23 cellular contexts compared by ENCODE assay signal in the genomic region with DNA sequence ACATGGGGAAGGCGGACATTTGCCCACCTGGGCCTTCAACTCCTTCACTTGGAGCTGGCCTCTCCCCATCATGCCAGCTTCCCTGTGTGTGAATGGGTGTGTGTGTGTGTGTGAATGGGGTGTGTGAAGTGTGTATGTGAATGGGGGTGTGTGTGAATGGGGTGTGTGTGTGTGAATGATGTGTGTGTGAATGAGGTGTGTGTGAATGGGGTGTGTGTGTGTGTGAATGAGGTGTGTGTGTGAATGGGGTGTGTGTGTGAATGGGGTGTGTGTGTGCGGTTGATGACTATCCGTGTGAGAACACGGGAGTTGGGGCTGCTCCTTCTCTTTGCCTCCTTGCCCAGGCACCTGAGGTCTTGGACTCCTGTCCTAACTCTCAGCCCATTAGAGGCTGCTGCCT.
"Had no signal": no experiment of that assay in that cellular context is flagged by ENCODE, and none has a peak within 500 bp of the region (broad histone marks: within the 10 kb centered on the region; RNA-seq: fewer than 3 reads in every experiment).

No MANE protein-coding gene starts in this region.

- H3K4me3 Mint-ChIP-seq: activated naive CD8-positive, alpha-beta T cell; activated T-cell treated with anti-CD3 and anti-CD28 coated beads, Interleukin-2, amount 50 U/mL, for 4 hours; brain; central memory CD8-positive, alpha-beta T cell; T-helper 1 cell treated with Interleukin-12 subunit alpha and Interleukin-12 subunit beta and Interleukin-4 antibody, amounts not matched to agents 30 μg/mL and 1 μg/mL, for 36 hours; WTC11 had no signal

- ATAC-seq: activated T-cell treated with anti-CD3 and anti-CD28 coated beads, Interleukin-2, amount 50 U/mL, for 4 hours; WTC11 had no signal

- H3K9me3 Mint-ChIP-seq: activated T-cell treated with anti-CD3 and anti-CD28 coated beads, Interleukin-2, amount 50 U/mL, for 4 hours; brain; central memory CD8-positive, alpha-beta T cell; T-helper 1 cell treated with Interleukin-12 subunit alpha and Interleukin-12 subunit beta and Interleukin-4 antibody, amounts not matched to agents 30 μg/mL and 1 μg/mL, for 36 hours; WTC11 had no signal

- H3K27me3 Mint-ChIP-seq: activated naive CD8-positive, alpha-beta T cell; central memory CD8-positive, alpha-beta T cell had no signal

- H3K4me1 Mint-ChIP-seq: central memory CD8-positive, alpha-beta T cell had no signal

- H3K27ac Mint-ChIP-seq: activated naive CD8-positive, alpha-beta T cell; brain; T-helper 1 cell treated with Interleukin-12 subunit alpha and Interleukin-12 subunit beta and Interleukin-4 antibody, amounts not matched to agents 30 μg/mL and 1 μg/mL, for 36 hours; WTC11 had no signal

- FAIRE-seq: astrocyte, RCC 7860 had no signal

- DNase-seq: activated CD4-positive, alpha-beta T cell treated with anti-CD3 and anti-CD28 coated beads for 48 hours; activated CD4-positive, alpha-beta T cell treated with anti-CD3 and anti-CD28 coated beads, Interleukin-2, amount 50 U/mL, for 4 hours; activated CD4-positive, CD25-positive, alpha-beta regulatory T cell treated with anti-CD3 and anti-CD28 coated beads, Interleukin-2, amount 50 U/mL, for 72 hours; activated CD8-positive, alpha-beta memory T cell treated with anti-CD3 and anti-CD28 coated beads for 24 hours; activated effector memory CD4-positive, alpha-beta T cell treated with anti-CD3 and anti-CD28 coated beads, Interleukin-2, amount 50 U/mL, for 16 hours; activated naive CD4-positive, alpha-beta T cell treated with Interleukin-2 at 50 U/mL for 16 hours; activated T-cell treated with anti-CD3 and anti-CD28 coated beads, Interleukin-2, amount 50 U/mL, for 4 hours; amygdala; Kasumi-1; NCI-H1105 treated with DMSO at 0.1 percent for 48 hours; NCI-H1436 treated with DMSO at 0.1 percent for 48 hours; NCI-H187 treated with DMSO at 0.1 percent for 48 hours; NCI-H2081 treated with DMSO at 0.1 percent for 48 hours; NCI-H446; NCI-H524; SHP77 treated with DMSO at 0.1 percent for 48 hours had no signal
